ENCODE assay signal across 24 cellular contexts in genomic region chrX:137651647-137652046, GRCh38.
DNase-seq lines count a peak whose midpoint lies in the region; ATAC-seq and TF ChIP-seq lines count a peak whose summit lies in the region.
"Had no signal": no experiment of that assay in that cellular context is flagged by ENCODE, and none has a peak within 500 bp of the region (broad histone marks: within the 10 kb centered on the region; RNA-seq: fewer than 3 reads in every experiment).

No MANE protein-coding gene starts in this region.

- no peak overlapping the region for H4K91ac ChIP-seq in H9 (ENCODE audit: insufficient read length, low read depth, low read length)

- H4K20me1 ChIP-seq in GM23338 (replicated peaks; ENCODE audit: insufficient read depth) (no peaks in the 10 kb centered on the region), H9 (ENCODE audit: control insufficient read depth, insufficient read depth, insufficient read length) (no peaks in the 10 kb centered on the region)

- no CpG with 5 or more reads among the region's 2 CpGs for WGBS in H9 (ENCODE audit: extremely low coverage, insufficient read length, low lambda C conversion rate)
- WGBS in endodermal cell (ENCODE audit: insufficient coverage in 1 of 2, insufficient read length in 1 of 2), 2 experiments: 100% methylated on average over 2 of the region's 2 CpGs; no CpG with 5 or more reads in 1 of the 2 experiments
- no CpG with 5 or more reads among the region's 2 CpGs for whole genome bisulfite sequencing in mesendoderm (ENCODE audit: extremely low coverage, insufficient coverage, low lambda C conversion rate)
- WGBS in ovary, 3 donors: 39 to 50% (median 39%) methylated on average over 2 of the region's 2 CpGs

- no peaks in the 10 kb centered on the region for H3F3A ChIP-seq in GM23338 (replicated peaks; ENCODE audit: low read depth)

- no peaks in the 10 kb centered on the region for H3K4me1 ChIP-seq in GM23338 (ENCODE audit: insufficient read depth)
- no peaks in the 10 kb centered on the region; the same call in 1 of the 2 replicates for H3K4me1 ChIP-seq in H9 (ENCODE audit: insufficient read depth, low read length)
- no peaks in the 10 kb centered on the region for H3K4me1 ChIP-seq in endodermal cell (ENCODE audit: control insufficient read depth, insufficient read depth, low read length)
- H3K4me1 ChIP-seq in mesendoderm (ENCODE audit: control insufficient read depth, low read depth, low read length): no peaks in the 10 kb centered on the region
- no peaks in the 10 kb centered on the region for H3K4me1 ChIP-seq in ovary (ENCODE audit: insufficient read depth)
- H3K4me1 ChIP-seq: A549; BE2C; BLaER1 treated with 17β-estradiol and CSF1 and Interleukin-3, amounts not matched to agents 10 nM and 100 nM; HAP-1 had no signal

- TF ChIP-seq CTCF in GM23338 (conservative IDR thresholded peaks at IDR 0.05; ENCODE audit: low read depth in 2 of 2): peak; percentile 23 to 54; a peak in 3 of 4 replicates
- TF ChIP-seq CTCF in H9 (conservative IDR thresholded peaks at IDR 0.05): peak; percentile 38; the same call in 1 of the 3 replicates
- TF ChIP-seq CTCF in endodermal cell (conservative IDR thresholded peaks at IDR 0.05): peak; percentile 48
- no peak for TF ChIP-seq CTCF in ovary (IDR thresholded peaks at IDR 0.05)

- H3K4me2 ChIP-seq in GM23338: no peak overlapping the region
- H3K4me2 ChIP-seq in H9 (ENCODE audit: insufficient read depth, insufficient read length, low read length): no peak overlapping the region
- H3K4me2 ChIP-seq in mesendoderm (ENCODE audit: low read length): no peak overlapping the region
- H3K4me2 ChIP-seq: A549; BLaER1 treated with 17β-estradiol and CSF1 and Interleukin-3, amounts not matched to agents 10 nM and 100 nM had no signal

- H2BK5ac ChIP-seq in H9 (ENCODE audit: insufficient read length, low read length) (no peak overlapping the region), mesendoderm (ENCODE audit: low read length) (no peak overlapping the region)

- DNase-seq in GM23338 (ENCODE audit: low spot score): peak; percentile 38
- DNase-seq in H9: no peak
- DNase-seq in endodermal cell: no peak
- peak; percentile 20 for DNase-seq in mesendoderm
- no peak for DNase-seq in ovary
- no peak for DNase-seq in stimulated activated naive B cell treated with anti-CD40 and anti-IgM and Interleukin-4, amounts not matched to agents 10 μg/mL and 1 μg/mL and 100 μg/mL, for 72 hours
- DNase-seq in stimulated activated naive CD8-positive, alpha-beta T cell treated with anti-CD3 and anti-CD28 coated beads, Interleukin-15, Interleukin-2, amounts not matched to agents 100 U/mL and 50 U/mL, for 24 hours: no peak
- DNase-seq: 8988T; ACHN; AML-193; BE2C; CD4-positive, alpha-beta T cell; CD8-positive, alpha-beta memory T cell; DMS153; DMS79; EL; GDM1; GOT3; HFFc6 had no signal

- H3K36me3 Mint-ChIP-seq in GM23338 (ENCODE audit: low read depth) (no peaks in the 10 kb centered on the region), H9 (ENCODE audit: insufficient read depth in 1 of 3, low read depth in 3 of 3) (0 out of 7 replicates have a peak, but pooled peaks cover 0 to 2% (median 0%) of the 10 kb centered on the region in 3 experiments), endodermal cell (ENCODE audit: low read depth) (no peaks in the 10 kb centered on the region)
- H3K36me3 Mint-ChIP-seq in stimulated activated naive B cell treated with anti-CD40 and anti-IgM and Interleukin-4, amounts not matched to agents 10 μg/mL and 1 μg/mL and 100 μg/mL, for 72 hours: no peaks in the 10 kb centered on the region
- H3K36me3 Mint-ChIP-seq: CD14-positive monocyte; CD8-positive, alpha-beta memory T cell had no signal

- H3K79me2 ChIP-seq in GM23338 (replicated peaks; ENCODE audit: insufficient read depth) (no peaks in the 10 kb centered on the region), H9 (ENCODE audit: insufficient read depth, low read length) (no peaks in the 10 kb centered on the region), mesendoderm (ENCODE audit: control insufficient read depth, insufficient read depth, low read length) (no peaks in the 10 kb centered on the region)

- H3K9me3 Mint-ChIP-seq in GM23338: no peaks in the 10 kb centered on the region
- peaks cover 0 to 21% of the 10 kb centered on the region in 2 experiments; a peak in 2 of 5 replicates for H3K9me3 Mint-ChIP-seq in H9
- H3K9me3 Mint-ChIP-seq in endodermal cell: peaks cover 39% of the 10 kb centered on the region
- no peaks in the 10 kb centered on the region for H3K9me3 Mint-ChIP-seq in stimulated activated naive B cell treated with anti-CD40 and anti-IgM and Interleukin-4, amounts not matched to agents 10 μg/mL and 1 μg/mL and 100 μg/mL, for 72 hours
- H3K9me3 Mint-ChIP-seq: CD4-positive, alpha-beta T cell had no signal

- H3K27me3 ChIP-seq in GM23338 (ENCODE audit: insufficient read depth) (no peaks in the 10 kb centered on the region), H9 (ENCODE audit: insufficient read depth, low read length) (no peaks in the 10 kb centered on the region), endodermal cell (ENCODE audit: control insufficient read depth, insufficient read depth, low read length, poor library complexity, severe bottlenecking) (no peaks in the 10 kb centered on the region), mesendoderm (ENCODE audit: insufficient read depth, low read length, poor library complexity) (no peaks in the 10 kb centered on the region), ovary (no peaks in the 10 kb centered on the region)
- H3K27me3 ChIP-seq: BE2C had no signal

- ATAC-seq in GM23338: peak; percentile 64
- no peak for ATAC-seq in stimulated activated naive B cell treated with anti-CD40 and anti-IgM and Interleukin-4, amounts not matched to agents 10 μg/mL and 1 μg/mL and 100 μg/mL, for 72 hours (replicated peaks)
- ATAC-seq in stimulated activated naive CD8-positive, alpha-beta T cell treated with anti-CD3 and anti-CD28 coated beads, Interleukin-15, Interleukin-2, amounts not matched to agents 100 U/mL and 50 U/mL, for 24 hours: no peak
- ATAC-seq: A549, GM12878 had no signal

- no peak overlapping the region for H4K8ac ChIP-seq in H9 (replicated peaks; ENCODE audit: insufficient read length, low read depth, low read length)
- no peak overlapping the region for H4K8ac ChIP-seq in mesendoderm (ENCODE audit: low read depth, low read length)

- no peak overlapping the region for H2BK12ac ChIP-seq in H9 (ENCODE audit: insufficient read length, low read depth, low read length)

- no peak overlapping the region for H4K5ac ChIP-seq in H9 (ENCODE audit: insufficient read length, low read depth, low read length)
- H4K5ac ChIP-seq in mesendoderm (ENCODE audit: low read length): no peak overlapping the region

- no peak overlapping the region for H3K56ac ChIP-seq in H9 (ENCODE audit: insufficient read length, low read depth, low read length)
- no peak overlapping the region for H3K56ac ChIP-seq in mesendoderm (ENCODE audit: low read length)

- no peak overlapping the region for H3T11ph ChIP-seq in H9 (ENCODE audit: low read length)

- H3K4ac ChIP-seq in H9 (ENCODE audit: low read depth, low read length): no peak overlapping the region
- H3K4ac ChIP-seq in mesendoderm (ENCODE audit: low read depth, low read length): no peak overlapping the region

- H3K4me3 ChIP-seq in GM23338 (no peak overlapping the region), endodermal cell (ENCODE audit: low read length) (no peak overlapping the region), mesendoderm (ENCODE audit: low read length) (no peak overlapping the region), ovary (no peak overlapping the region)
- H3K4me3 ChIP-seq: A549; BLaER1 treated with 17β-estradiol and CSF1 and Interleukin-3, amounts not matched to agents 10 nM and 100 nM; GM12878; HAP-1 had no signal

- no peak for TF ChIP-seq EP300 in ovary (IDR thresholded peaks at IDR 0.05)

- no peaks in the 10 kb centered on the region for H3K23me2 ChIP-seq in H9 (ENCODE audit: insufficient read length, low read depth, low read length, poor library complexity, severe bottlenecking)

- H2AK5ac ChIP-seq in H9 (ENCODE audit: insufficient read length, low read length): no peak overlapping the region
- H2AK5ac ChIP-seq in mesendoderm (ENCODE audit: low read length): no peak overlapping the region

- no peak overlapping the region for H3K23ac ChIP-seq in H9 (ENCODE audit: insufficient read length, low read depth, low read length)
- H3K23ac ChIP-seq in mesendoderm (ENCODE audit: low read length): no peak overlapping the region

- intact Hi-C loops in ovary (cut with DNase I): no loop called here

- no peak overlapping the region for H3K9ac ChIP-seq in H9 (ENCODE audit: extremely low read depth, insufficient read length, low read length)
- no peak overlapping the region for H3K9ac ChIP-seq in endodermal cell (ENCODE audit: extremely low read depth, low read length, poor library complexity, severe bottlenecking)
- H3K9ac ChIP-seq in mesendoderm (ENCODE audit: low read length): no peak overlapping the region
- H3K9ac ChIP-seq: BLaER1 treated with 17β-estradiol and CSF1 and Interleukin-3, amounts not matched to agents 10 nM and 100 nM had no signal

- TF ChIP-seq POLR2A in ovary (IDR thresholded peaks at IDR 0.05): no peak

- H3K4me3 Mint-ChIP-seq in GM23338 (no peak overlapping the region), H9 (no peak overlapping the region), endodermal cell (no peak overlapping the region)
- H3K4me3 Mint-ChIP-seq in stimulated activated naive B cell treated with anti-CD40 and anti-IgM and Interleukin-4, amounts not matched to agents 10 μg/mL and 1 μg/mL and 100 μg/mL, for 72 hours: no peak overlapping the region
- H3K4me3 Mint-ChIP-seq: CD14-positive monocyte; CD4-positive, alpha-beta T cell; CD8-positive, alpha-beta memory T cell; HFFc6 had no signal

- H2BK120ac ChIP-seq in H9 (ENCODE audit: low read depth, low read length, poor library complexity, severe bottlenecking) (no peak overlapping the region), mesendoderm (ENCODE audit: low read depth, low read length) (no peak overlapping the region)

- H3K9me2 ChIP-seq in GM23338 (ENCODE audit: insufficient read depth): no peaks in the 10 kb centered on the region

- H3K79me1 ChIP-seq in H9 (ENCODE audit: insufficient read depth, low read depth, low read length, poor library complexity, severe bottlenecking) (no peaks in the 10 kb centered on the region), mesendoderm (ENCODE audit: low read length) (no peaks in the 10 kb centered on the region)

- H3K27ac ChIP-seq in GM23338 (ENCODE audit: low read depth) (no peak overlapping the region), H9 (ENCODE audit: insufficient read length, low read depth, low read length) (no peak overlapping the region), endodermal cell (ENCODE audit: low read depth, low read length) (no peak overlapping the region), mesendoderm (ENCODE audit: low read depth, low read length) (no peak overlapping the region), ovary (no peak overlapping the region)
- H3K27ac ChIP-seq: A549; BLaER1 treated with 17β-estradiol and CSF1 and Interleukin-3, amounts not matched to agents 10 nM and 100 nM had no signal

- H3K27me3 Mint-ChIP-seq in GM23338 (ENCODE audit: insufficient read depth, low read depth, poor library complexity): no peaks in the 10 kb centered on the region
- H3K27me3 Mint-ChIP-seq in H9 (ENCODE audit: low read depth): no peaks in the 10 kb centered on the region
- H3K27me3 Mint-ChIP-seq in endodermal cell (ENCODE audit: insufficient read depth): no peaks in the 10 kb centered on the region
- no peaks in the 10 kb centered on the region for H3K27me3 Mint-ChIP-seq in stimulated activated naive B cell treated with anti-CD40 and anti-IgM and Interleukin-4, amounts not matched to agents 10 μg/mL and 1 μg/mL and 100 μg/mL, for 72 hours
- H3K27me3 Mint-ChIP-seq: CD4-positive, alpha-beta T cell; CD8-positive, alpha-beta memory T cell had no signal

- H3K18ac ChIP-seq in H9 (ENCODE audit: insufficient read length, low read depth, low read length) (no peak overlapping the region), mesendoderm (ENCODE audit: low read length) (no peak overlapping the region)

- H3K14ac ChIP-seq in H9 (ENCODE audit: insufficient read depth, low read length): no peak overlapping the region

- H3K36me3 ChIP-seq in GM23338 (ENCODE audit: insufficient read depth): no peaks in the 10 kb centered on the region
- no peaks in the 10 kb centered on the region for H3K36me3 ChIP-seq in endodermal cell (ENCODE audit: control insufficient read depth, insufficient read depth, low read length)
- H3K36me3 ChIP-seq in mesendoderm (ENCODE audit: control insufficient read depth, insufficient read depth, low read length): no peaks in the 10 kb centered on the region
- no peaks in the 10 kb centered on the region for H3K36me3 ChIP-seq in ovary
- H3K36me3 ChIP-seq: BE2C; BLaER1 treated with 17β-estradiol and CSF1 and Interleukin-3, amounts not matched to agents 10 nM and 100 nM; HAP-1 had no signal

- H2BK15ac ChIP-seq in H9 (ENCODE audit: low read depth, low read length): no peak overlapping the region
- no peak overlapping the region for H2BK15ac ChIP-seq in mesendoderm (replicated peaks; ENCODE audit: low read depth)

- H3K9me3 ChIP-seq in H9 (ENCODE audit: control insufficient read depth, low read depth, low read length) (no peaks in the 10 kb centered on the region), endodermal cell (ENCODE audit: control insufficient read depth, low read length) (no peaks in the 10 kb centered on the region), ovary (no peaks in the 10 kb centered on the region)
- H3K9me3 ChIP-seq: A549; BE2C; BLaER1 treated with 17β-estradiol and CSF1 and Interleukin-3, amounts not matched to agents 10 nM and 100 nM; HAP-1 had no signal

- no peak overlapping the region for H2AFZ ChIP-seq in GM23338
- no peak overlapping the region for H2AFZ ChIP-seq in H9 (ENCODE audit: low read length)

- H3K27ac Mint-ChIP-seq in GM23338 (no peak overlapping the region), H9 (no peak overlapping the region), endodermal cell (no peak overlapping the region)
- H3K27ac Mint-ChIP-seq in stimulated activated naive B cell treated with anti-CD40 and anti-IgM and Interleukin-4, amounts not matched to agents 10 μg/mL and 1 μg/mL and 100 μg/mL, for 72 hours: no peak overlapping the region
- H3K27ac Mint-ChIP-seq: CD14-positive monocyte; CD4-positive, alpha-beta T cell; CD8-positive, alpha-beta memory T cell; HFFc6 had no signal

- H3K4me1 Mint-ChIP-seq in GM23338 (no peaks in the 10 kb centered on the region; the same call in 2 of the 3 replicates), H9 (no peaks in the 10 kb centered on the region; a peak in 1 of 4 replicates), endodermal cell (no peaks in the 10 kb centered on the region)
- no peaks in the 10 kb centered on the region for H3K4me1 Mint-ChIP-seq in stimulated activated naive B cell treated with anti-CD40 and anti-IgM and Interleukin-4, amounts not matched to agents 10 μg/mL and 1 μg/mL and 100 μg/mL, for 72 hours
- H3K4me1 Mint-ChIP-seq: CD14-positive monocyte; CD8-positive, alpha-beta memory T cell had no signal

- H2BK20ac ChIP-seq in H9 (ENCODE audit: low read depth, low read length, poor library complexity, severe bottlenecking): no peak overlapping the region

Comparison
In these comparisons a context has a peak if more than half of its experiments do, and no peak if none do; other contexts are left out.
1. DNase-seq: peak in GM23338 (single experiment) and mesendoderm (single experiment); none in H9 (single experiment), endodermal cell (single experiment), ovary (0 of 5), stimulated activated naive B cell treated with anti-CD40 and anti-IgM and Interleukin-4, amounts not matched to agents 10 μg/mL and 1 μg/mL and 100 μg/mL, for 72 hours (single experiment) and stimulated activated naive CD8-positive, alpha-beta T cell treated with anti-CD3 and anti-CD28 coated beads, Interleukin-15, Interleukin-2, amounts not matched to agents 100 U/mL and 50 U/mL, for 24 hours (single experiment).
2. CTCF ChIP-seq: peak in GM23338 (2 of 2), H9 (single experiment) and endodermal cell (single experiment); none in ovary (0 of 3).